In the genomic region with DNA sequence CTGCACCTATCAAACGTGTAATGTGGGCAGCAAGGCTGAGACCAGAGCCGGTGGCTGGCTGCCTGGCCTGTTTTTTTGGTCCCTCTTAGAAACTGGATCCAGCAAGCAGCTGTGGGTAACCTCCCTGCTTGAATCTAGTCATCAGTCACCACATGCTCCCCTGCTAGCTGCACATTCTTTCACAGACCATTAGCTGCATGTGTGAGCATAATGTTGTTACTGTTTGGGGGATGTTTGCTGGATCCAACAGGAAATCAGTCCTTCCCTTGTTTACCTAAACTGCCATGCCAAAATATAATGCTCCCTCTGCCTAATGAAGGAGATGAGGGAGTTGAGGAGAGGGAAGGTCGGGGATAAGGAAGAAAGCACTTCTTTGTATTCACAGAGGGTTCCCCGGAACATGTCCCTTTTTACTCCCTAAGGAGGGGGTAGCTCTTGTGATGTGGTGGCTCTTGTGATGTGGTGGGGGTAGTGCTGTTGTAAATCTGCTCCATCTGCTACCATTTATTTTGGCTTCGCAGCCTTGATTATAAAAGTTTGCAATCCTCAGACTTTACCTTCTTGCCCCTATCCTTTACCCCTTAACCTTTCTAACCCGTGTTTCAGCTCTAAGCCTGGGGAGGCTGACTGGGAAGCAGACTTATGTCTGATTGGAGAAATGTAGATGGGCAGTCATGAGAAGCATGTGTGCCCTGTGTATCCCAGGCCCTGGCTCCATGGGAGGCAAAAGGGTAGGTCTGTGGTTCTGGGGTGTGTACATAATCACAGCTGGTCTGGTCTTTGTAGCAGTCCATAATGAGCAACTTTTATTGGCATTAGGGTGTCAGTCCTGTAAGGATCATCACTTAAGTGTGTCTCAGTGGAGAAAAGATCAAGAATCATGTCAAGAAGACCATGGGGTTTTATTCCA, we compare ENCODE assay signal across 1 cellular context.
TF ChIP-seq lines count a peak whose summit lies in the region.

No MANE protein-coding gene starts in this region.

TF ChIP-seq in IMR-90, 13 proteins besides CTCF, POLR2A, EP300 and RAD21 (continued from another document):
- TF ChIP-seq, protein P1, sequence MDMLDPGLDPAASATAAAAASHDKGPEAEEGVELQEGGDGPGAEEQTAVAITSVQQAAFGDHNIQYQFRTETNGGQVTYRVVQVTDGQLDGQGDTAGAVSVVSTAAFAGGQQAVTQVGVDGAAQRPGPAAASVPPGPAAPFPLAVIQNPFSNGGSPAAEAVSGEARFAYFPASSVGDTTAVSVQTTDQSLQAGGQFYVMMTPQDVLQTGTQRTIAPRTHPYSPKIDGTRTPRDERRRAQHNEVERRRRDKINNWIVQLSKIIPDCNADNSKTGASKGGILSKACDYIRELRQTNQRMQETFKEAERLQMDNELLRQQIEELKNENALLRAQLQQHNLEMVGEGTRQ (IDR thresholded peaks at IDR 0.05; ENCODE audit: low read depth, low read length) = no peak
- TF ChIP-seq, protein P2, sequence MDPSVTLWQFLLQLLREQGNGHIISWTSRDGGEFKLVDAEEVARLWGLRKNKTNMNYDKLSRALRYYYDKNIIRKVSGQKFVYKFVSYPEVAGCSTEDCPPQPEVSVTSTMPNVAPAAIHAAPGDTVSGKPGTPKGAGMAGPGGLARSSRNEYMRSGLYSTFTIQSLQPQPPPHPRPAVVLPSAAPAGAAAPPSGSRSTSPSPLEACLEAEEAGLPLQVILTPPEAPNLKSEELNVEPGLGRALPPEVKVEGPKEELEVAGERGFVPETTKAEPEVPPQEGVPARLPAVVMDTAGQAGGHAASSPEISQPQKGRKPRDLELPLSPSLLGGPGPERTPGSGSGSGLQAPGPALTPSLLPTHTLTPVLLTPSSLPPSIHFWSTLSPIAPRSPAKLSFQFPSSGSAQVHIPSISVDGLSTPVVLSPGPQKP (IDR thresholded peaks at IDR 0.05; ENCODE audit: borderline replicate concordance, low read depth, low read length) = no peak
- TF ChIP-seq SMC3 (IDR thresholded peaks at IDR 0.05; ENCODE audit: low read depth, low read length) (no peak), FOS (IDR thresholded peaks at IDR 0.05; ENCODE audit: low read depth, low read length) (no peak), BHLHE40 (IDR thresholded peaks at IDR 0.05; ENCODE audit: low read depth, low read length) (no peak)
